In the genomic region with DNA sequence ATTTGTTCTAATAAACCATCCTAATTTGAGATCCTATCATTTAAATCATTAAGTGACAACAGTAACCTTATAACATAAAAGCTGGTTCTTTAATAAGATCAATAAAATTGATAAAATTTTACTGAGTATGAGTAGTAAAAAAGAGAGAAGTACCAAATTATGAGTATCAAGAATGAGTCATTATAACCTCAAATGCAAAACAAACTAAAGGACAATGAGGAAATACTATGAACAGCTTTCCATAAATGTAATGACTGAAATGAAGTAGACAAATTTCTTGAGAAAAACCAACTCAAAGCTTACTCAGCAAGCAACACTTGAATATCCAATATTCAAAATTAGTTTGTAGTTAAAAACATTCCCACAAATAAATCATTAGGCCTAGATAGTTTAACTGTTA, we compare ENCODE assay signal across 21 cellular contexts.
DNase-seq lines count a peak whose midpoint lies in the region; ATAC-seq, FAIRE-seq and TF ChIP-seq lines count a peak whose summit lies in the region.
"Had no signal": no experiment of that assay in that cellular context is flagged by ENCODE, and none has a peak within 500 bp of the region (broad histone marks: within the 10 kb centered on the region; RNA-seq: fewer than 3 reads in every experiment).

No MANE protein-coding gene starts in this region.

- peak; percentile 68 for FAIRE-seq in pancreas (lab: Jason Lieb, UNC)
- FAIRE-seq: A549, GM12878 had no signal

- peak; percentile 30 for ATAC-seq in activated CD4-positive, alpha-beta T cell treated with anti-CD3 and anti-CD28 coated beads for 36 hours
- ATAC-seq in pancreas (no peak), HG02678 (IDR thresholded peaks at IDR 0.05; ENCODE audit: unreplicated experiment) (no peak), GM18907 (IDR thresholded peaks at IDR 0.05; ENCODE audit: unreplicated experiment) (no peak)
- ATAC-seq: A549; CD8-positive, alpha-beta T cell; GM12878; left lobe of liver; upper lobe of right lung had no signal

- H3K9me3 Mint-ChIP-seq in activated CD4-positive, alpha-beta T cell treated with anti-CD3 and anti-CD28 coated beads for 36 hours (ENCODE audit: low read depth) = peaks cover 5% of the 10 kb centered on the region
- H3K9me3 Mint-ChIP-seq in activated CD4-positive, alpha-beta T cell treated with anti-CD3 and anti-CD28 coated beads, Interleukin-2, amount 10 ng/mL, durations not matched to agents 7 days and 5 days = peaks cover 4% of the 10 kb centered on the region

- H3K4me1 Mint-ChIP-seq in activated CD4-positive, alpha-beta T cell treated with anti-CD3 and anti-CD28 coated beads for 36 hours = peaks cover 11% of the 10 kb centered on the region
- H3K4me1 Mint-ChIP-seq in activated CD4-positive, alpha-beta T cell treated with anti-CD3 and anti-CD28 coated beads, Interleukin-2, amount 10 ng/mL, durations not matched to agents 7 days and 5 days = no peaks in the 10 kb centered on the region

- H3K27ac Mint-ChIP-seq in activated CD4-positive, alpha-beta T cell treated with anti-CD3 and anti-CD28 coated beads for 36 hours = peak overlapping the region; percentile 51
- no peak overlapping the region for H3K27ac Mint-ChIP-seq in activated CD4-positive, alpha-beta T cell treated with anti-CD3 and anti-CD28 coated beads, Interleukin-2, amount 10 ng/mL, durations not matched to agents 7 days and 5 days
- H3K27ac Mint-ChIP-seq: CD8-positive, alpha-beta T cell; IgD-negative memory B cell had no signal

- in situ Hi-C loops in brain microvascular endothelial cell (cut with HindIII; ENCODE audit: low pct_ligation_motif_present, low sequenced_read_pairs) = no loop called here

- POLR2A ChIA-PET in activated CD4-positive, alpha-beta T cell treated with anti-CD3 and anti-CD28 coated beads for 36 hours (lab: Charles Lee) = no interaction called here
- POLR2A ChIA-PET in activated CD4-positive, alpha-beta T cell treated with anti-CD3 and anti-CD28 coated beads, Interleukin-2, amount 10 ng/mL, durations not matched to agents 7 days and 5 days (lab: Charles Lee) = no interaction called here

- DNase-seq in activated CD4-positive, alpha-beta T cell treated with anti-CD3 and anti-CD28 coated beads for 36 hours = no peak
- no peak for DNase-seq in activated CD4-positive, alpha-beta T cell treated with anti-CD3 and anti-CD28 coated beads, Interleukin-2, amount 10 ng/mL, durations not matched to agents 7 days and 5 days
- DNase-seq in M059J (ENCODE audit: low read depth) (peak; percentile 41), brain microvascular endothelial cell (no peak), pancreas (no peak), NCI-H226 (no peak)
- DNase-seq: activated CD4-positive, alpha-beta T cell treated with anti-CD3 and anti-CD28 coated beads, Interleukin-2, amount 50 U/mL, for 4 hours; activated effector memory CD4-positive, alpha-beta T cell treated with Interleukin-2 at 50 U/mL for 16 hours; aorta; CD8-positive, alpha-beta T cell; dorsolateral prefrontal cortex; NK-92 treated with Interleukin-12 subunit alpha and Interleukin-12 subunit beta, amount 100 ng/mL, for 24 hours; T1000; upper lobe of right lung had no signal

- no peaks in the 10 kb centered on the region for H3K36me3 ChIP-seq in brain microvascular endothelial cell (replicated peaks)
- no peaks in the 10 kb centered on the region for H3K36me3 ChIP-seq in pancreas
- H3K36me3 ChIP-seq: SJSA1, upper lobe of right lung had no signal

- no peaks in the 10 kb centered on the region for H3K27me3 ChIP-seq in brain microvascular endothelial cell (replicated peaks)
- H3K27me3 ChIP-seq in pancreas = no peaks in the 10 kb centered on the region
- H3K27me3 ChIP-seq: dorsolateral prefrontal cortex, SJSA1, upper lobe of right lung had no signal

- H3K36me3 Mint-ChIP-seq in activated CD4-positive, alpha-beta T cell treated with anti-CD3 and anti-CD28 coated beads for 36 hours (ENCODE audit: low read depth) = peaks cover 11% of the 10 kb centered on the region
- H3K36me3 Mint-ChIP-seq in activated CD4-positive, alpha-beta T cell treated with anti-CD3 and anti-CD28 coated beads, Interleukin-2, amount 10 ng/mL, durations not matched to agents 7 days and 5 days (ENCODE audit: low read depth) = no peaks in the 10 kb centered on the region

- H3K27me3 Mint-ChIP-seq in activated CD4-positive, alpha-beta T cell treated with anti-CD3 and anti-CD28 coated beads for 36 hours = no peaks in the 10 kb centered on the region
- H3K27me3 Mint-ChIP-seq in activated CD4-positive, alpha-beta T cell treated with anti-CD3 and anti-CD28 coated beads, Interleukin-2, amount 10 ng/mL, durations not matched to agents 7 days and 5 days = no peaks in the 10 kb centered on the region
- H3K27me3 Mint-ChIP-seq: IgD-negative memory B cell had no signal

- intact Hi-C loops in activated CD4-positive, alpha-beta T cell treated with anti-CD3 and anti-CD28 coated beads for 36 hours (cut with DNase I, micrococcal nuclease) = no loop called here
- intact Hi-C loops in pancreas (cut with DNase I) = no loop called here

- H3K9me3 ChIP-seq in pancreas = no peaks in the 10 kb centered on the region
- H3K9me3 ChIP-seq: SJSA1, upper lobe of right lung had no signal

- H3K27ac ChIP-seq in brain microvascular endothelial cell = peak overlapping the region; percentile 30
- no peak overlapping the region for H3K27ac ChIP-seq in pancreas
- H3K27ac ChIP-seq: A549, dorsolateral prefrontal cortex, SJSA1, upper lobe of right lung had no signal

- CTCF ChIA-PET in activated CD4-positive, alpha-beta T cell treated with anti-CD3 and anti-CD28 coated beads for 36 hours (lab: Charles Lee) = no interaction called here
- CTCF ChIA-PET in activated CD4-positive, alpha-beta T cell treated with anti-CD3 and anti-CD28 coated beads, Interleukin-2, amount 10 ng/mL, durations not matched to agents 7 days and 5 days (lab: Charles Lee) = no interaction called here

- H3K4me3 ChIP-seq in brain microvascular endothelial cell (ENCODE audit: low read depth, low read length) (no peak overlapping the region), pancreas (no peak overlapping the region)
- H3K4me3 ChIP-seq: A549, dorsolateral prefrontal cortex, GM12878, SJSA1, upper lobe of right lung had no signal

- H3K4me3 Mint-ChIP-seq in activated CD4-positive, alpha-beta T cell treated with anti-CD3 and anti-CD28 coated beads for 36 hours = no peak overlapping the region
- H3K4me3 Mint-ChIP-seq in activated CD4-positive, alpha-beta T cell treated with anti-CD3 and anti-CD28 coated beads, Interleukin-2, amount 10 ng/mL, durations not matched to agents 7 days and 5 days = no peak overlapping the region
- H3K4me3 Mint-ChIP-seq: CD8-positive, alpha-beta T cell; IgD-negative memory B cell had no signal

- H3K4me1 ChIP-seq in pancreas = no peaks in the 10 kb centered on the region
- H3K4me1 ChIP-seq: upper lobe of right lung had no signal

- TF ChIP-seq CTCF in brain microvascular endothelial cell (IDR thresholded peaks at IDR 0.05; ENCODE audit: low read depth, low read length, missing control alignments) = no peak
- TF ChIP-seq CTCF in pancreas (IDR thresholded peaks at IDR 0.05) = no peak
